22 cellular contexts compared by ENCODE assay signal in genomic region chr1:84155517-84155916, GRCh38. TPM values are rescaled to one million over a fixed set of nuclear protein-coding genes. Genes with fewer than 3 reads are reported as not detected.
A peak's percentile ranks its signal among the peaks of the same experiment; 100 is the strongest.
DNase-seq lines count a peak whose midpoint lies in the region; ATAC-seq, FAIRE-seq and TF ChIP-seq lines count a peak whose summit lies in the region.
"Had no signal": no experiment of that assay in that cellular context is flagged by ENCODE, and none has a peak within 500 bp of the region (broad histone marks: within the 10 kb centered on the region; RNA-seq: fewer than 3 reads in every experiment).

No MANE protein-coding gene starts in this region.

- H3K27me3 ChIP-seq in SK-N-SH (ENCODE audit: insufficient read depth) = no peaks in the 10 kb centered on the region
- no peaks in the 10 kb centered on the region for H3K27me3 ChIP-seq in CD4-positive, alpha-beta T cell (ENCODE audit: control insufficient read depth, insufficient read depth, low read length)
- H3K27me3 ChIP-seq in PC-3 (ENCODE audit: low read length) = no peaks in the 10 kb centered on the region
- no peaks in the 10 kb centered on the region for H3K27me3 ChIP-seq in endothelial cell of umbilical vein (ENCODE audit: control insufficient read depth in 2 of 2, insufficient read depth in 2 of 2, low read length in 2 of 2)
- H3K27me3 ChIP-seq: heart right ventricle, neutrophil, upper lobe of left lung had no signal

- BruUV-seq in PC-3 (replicated peaks; lab: Mats Ljungman, UMichigan) = no TSS peak
- BruUV-seq in endothelial cell of umbilical vein (replicated peaks; lab: Mats Ljungman, UMichigan) = no TSS peak

- H3K79me2 ChIP-seq in SK-N-SH (ENCODE audit: insufficient read depth) = no peaks in the 10 kb centered on the region; the same call in 1 of the 2 replicates
- no peaks in the 10 kb centered on the region for H3K79me2 ChIP-seq in PC-3 (ENCODE audit: low read length)
- peaks cover 85% of the 10 kb centered on the region for H3K79me2 ChIP-seq in endothelial cell of umbilical vein (ENCODE audit: control insufficient read depth, insufficient read depth, low read length)

- H4K20me1 ChIP-seq in SK-N-SH (ENCODE audit: insufficient read depth) (no peaks in the 10 kb centered on the region), PC-3 (ENCODE audit: low read length) (no peaks in the 10 kb centered on the region), endothelial cell of umbilical vein (replicated peaks; ENCODE audit: control insufficient read depth, extremely low read depth, insufficient read depth, low read length) (peaks cover 2% of the 10 kb centered on the region)

- DNase-seq in SK-N-SH (no peak), PC-3 (no peak), endothelial cell of umbilical vein (ENCODE audit: low read depth, low spot score) (no peak), omental fat pad (ENCODE audit: low spot score) (no peak), DMS 273 treated with DMSO at 0.1 percent for 48 hours (lab: John Stamatoyannopoulos, UW) (no peak), CD14-positive monocyte (ENCODE audit: low spot score) (no peak)
- DNase-seq in CD4-positive, alpha-beta T cell = no peak
- DNase-seq: activated CD4-positive, alpha-beta T cell treated with anti-CD3 and anti-CD28 coated beads, Interleukin-2, amount 10 ng/mL, durations not matched to agents 7 days and 5 days; heart right ventricle; left ventricle myocardium superior; NCI-H2081 treated with DMSO at 0.1 percent for 48 hours; RPMI8226; stimulated activated CD4-positive, alpha-beta T cell treated with anti-CD3 and anti-CD28 coated beads, Interleukin-2, amount 100 ng/mL, for 48 hours; upper lobe of left lung had no signal

- no peaks in the 10 kb centered on the region for H3K36me3 ChIP-seq in SK-N-SH (replicated peaks in 1 of 2; ENCODE audit: control insufficient read depth in 1 of 2, insufficient read depth in 2 of 2, low read length in 1 of 2)
- no peaks in the 10 kb centered on the region for H3K36me3 ChIP-seq in PC-3 (ENCODE audit: low read depth, low read length)
- H3K36me3 ChIP-seq in endothelial cell of umbilical vein (ENCODE audit: control insufficient read depth in 2 of 2, extremely low read depth in 1 of 2, insufficient read depth in 2 of 2, low read length in 2 of 2) = peaks cover 0 to 2% of the 10 kb centered on the region in 2 experiments
- H3K36me3 ChIP-seq: heart right ventricle, neutrophil, upper lobe of left lung had no signal

- peaks cover 2% of the 10 kb centered on the region for H3K9me3 Mint-ChIP-seq in CD4-positive, alpha-beta T cell
- peaks cover 0 to 1% (median 0%) of the 10 kb centered on the region in 7 donors for H3K9me3 Mint-ChIP-seq in CD14-positive monocyte

- H3K36me3 Mint-ChIP-seq in CD4-positive, alpha-beta T cell (ENCODE audit: low read depth) = peaks cover 83% of the 10 kb centered on the region
- peaks cover 6 to 16% of the 10 kb centered on the region in 2 donors for H3K36me3 Mint-ChIP-seq in CD14-positive monocyte

- ATAC-seq in SK-N-SH treated with all-trans-retinoic acid at 6 μM for 48 hours (no peak), PC-3 (no peak), omental fat pad (ENCODE audit: low FRiP score) (no peak)
- ATAC-seq in CD4-positive, alpha-beta T cell (ENCODE audit: poor library complexity) = no peak
- ATAC-seq: HepG2, left ventricle myocardium superior had no signal

- no peak for FAIRE-seq in endothelial cell of umbilical vein (lab: Jason Lieb, UNC)
- FAIRE-seq: bronchial epithelial cell, HepG2, TTC549 had no signal

- POLR2A ChIA-PET in SK-N-SH (lab: Yijun Ruan, JAX) = no interaction called here
- POLR2A ChIA-PET in CD4-positive, alpha-beta T cell (lab: Charles Lee) = interaction anchor here (4.6 kb wide), 1 partner anchor 11 kb away, joined by 29 read pairs; the partner anchor contains the start of gene PRKACB
- POLR2A ChIA-PET in PC-3 (lab: Charles Lee; ENCODE audit: unreplicated experiment) = no interaction called here
- POLR2A ChIA-PET in endothelial cell of umbilical vein (lab: Charles Lee) = no interaction called here

- H3F3A ChIP-seq in SK-N-SH (replicated peaks; ENCODE audit: insufficient read depth) (peaks cover 26% of the 10 kb centered on the region), PC-3 (ENCODE audit: low read length, unreplicated experiment) (no peaks in the 10 kb centered on the region)

- CTCF ChIA-PET in SK-N-SH (lab: Yijun Ruan, JAX) = no interaction called here
- CTCF ChIA-PET in CD4-positive, alpha-beta T cell (lab: Charles Lee) = interaction anchor here (1.2 to 1.7 kb wide), 2 partner anchors 10 kb away, joined by 3 to 4 read pairs; no protein-coding TSS in a partner anchor
- CTCF ChIA-PET in PC-3 (lab: Charles Lee) = no interaction called here
- CTCF ChIA-PET in endothelial cell of umbilical vein (lab: Charles Lee) = interaction anchor here (1.1 to 1.2 kb wide), 2 partner anchors 14 to 449 kb away, joined by 4 read pairs; no protein-coding TSS in a partner anchor

- H3K4me3 ChIP-seq in SK-N-SH (ENCODE audit: low read depth in 2 of 2, low read length in 1 of 2) (no peak overlapping the region), PC-3 (ENCODE audit: low read length) (no peak overlapping the region), endothelial cell of umbilical vein (replicated peaks in 1 of 3; ENCODE audit: insufficient read depth in 1 of 3, low read depth in 1 of 3, low read length in 3 of 3) (no peak overlapping the region)
- H3K4me3 ChIP-seq: heart right ventricle, smooth muscle cell, upper lobe of left lung had no signal

- H3K9me2 ChIP-seq in SK-N-SH (no peaks in the 10 kb centered on the region), PC-3 (replicated peaks; ENCODE audit: low read length) (no peaks in the 10 kb centered on the region)

- peak overlapping the region in 1 of 2 experiments; percentile 81; a peak in 2 of 4 replicates for H3K27ac ChIP-seq in SK-N-SH (ENCODE audit: low read depth in 2 of 2, low read length in 1 of 2)
- H3K27ac ChIP-seq in CD4-positive, alpha-beta T cell (ENCODE audit: low read depth, low read length) = no peak overlapping the region
- H3K27ac ChIP-seq in PC-3 (ENCODE audit: low read length) = peak overlapping the region; percentile 88
- peak overlapping the region; percentile 30 for H3K27ac ChIP-seq in endothelial cell of umbilical vein (ENCODE audit: insufficient read depth, low read depth, low read length)
- H3K27ac ChIP-seq: 22Rv1, heart right ventricle, neutrophil, upper lobe of left lung had no signal

- no peak for TF ChIP-seq POLR2A in endothelial cell of umbilical vein (IDR thresholded peaks at IDR 0.05; ENCODE audit: low read depth, low read length)

- H3K4me1 ChIP-seq in SK-N-SH (ENCODE audit: control insufficient read depth in 1 of 2, insufficient read depth in 2 of 2, low read depth in 1 of 2, low read length in 1 of 2) = peaks cover 0 to 7% of the 10 kb centered on the region in 2 experiments; a peak in 3 of 4 replicates
- peaks cover 16% of the 10 kb centered on the region for H3K4me1 ChIP-seq in PC-3 (ENCODE audit: insufficient read depth, low read length)
- H3K4me1 ChIP-seq in endothelial cell of umbilical vein (ENCODE audit: control insufficient read depth, extremely low read depth, insufficient read depth, low read length) = peaks cover 17% of the 10 kb centered on the region

- WGBS in SK-N-SH (ENCODE audit: low lambda C conversion rate) = 93% methylated on average over 3 of the region's 3 CpGs

- intact Hi-C loops in CD4-positive, alpha-beta T cell (cut with DNase I, micrococcal nuclease) = no loop called here
- intact Hi-C loops in PC-3 (cut with micrococcal nuclease) = no loop called here
- intact Hi-C loops in endothelial cell of umbilical vein (cut with micrococcal nuclease) = no loop called here
- intact Hi-C loops in CD14-positive monocyte (cut with micrococcal nuclease) = no loop called here

- H3K4me2 ChIP-seq in SK-N-SH = peak overlapping the region; percentile 32; the same call in 1 of the 2 replicates
- peak overlapping the region; percentile 44 for H3K4me2 ChIP-seq in PC-3 (ENCODE audit: low read length)
- H3K4me2 ChIP-seq in endothelial cell of umbilical vein (ENCODE audit: insufficient read depth, low read length) = no peak overlapping the region
- H3K4me2 ChIP-seq: smooth muscle cell had no signal

- TF ChIP-seq RAD21 in SK-N-SH (IDR thresholded peaks at IDR 0.05; ENCODE audit: low read length) = no peak

- H3K9me3 ChIP-seq in SK-N-SH (no peaks in the 10 kb centered on the region), PC-3 (ENCODE audit: low read length) (no peaks in the 10 kb centered on the region), endothelial cell of umbilical vein (replicated peaks; ENCODE audit: control insufficient read depth, insufficient read depth, low read length) (no peaks in the 10 kb centered on the region)
- H3K9me3 ChIP-seq in CD4-positive, alpha-beta T cell (ENCODE audit: control insufficient read depth, low read length) = no peaks in the 10 kb centered on the region
- H3K9me3 ChIP-seq: heart right ventricle, neutrophil, upper lobe of left lung had no signal

- TF ChIP-seq EP300 in SK-N-SH (IDR thresholded peaks at IDR 0.05; ENCODE audit: borderline replicate concordance in 1 of 2, low read depth in 1 of 2, low read length in 1 of 2) = no peak

- dilution Hi-C loops in endothelial cell of umbilical vein (cut with MboI; ENCODE audit: extremely low pct_ligation_motif_present, low sequenced_read_pairs) = no loop called here

- H3K9ac ChIP-seq in SK-N-SH = no peak overlapping the region
- H3K9ac ChIP-seq in PC-3 (ENCODE audit: low read length) = peak overlapping the region; percentile 59
- H3K9ac ChIP-seq in endothelial cell of umbilical vein (replicated peaks; ENCODE audit: extremely low read depth, insufficient read depth, low read length) = no peak overlapping the region

- peak overlapping the region; percentile 72 for H3K27ac Mint-ChIP-seq in CD4-positive, alpha-beta T cell
- H3K27ac Mint-ChIP-seq in CD14-positive monocyte = peak overlapping the region in 3 of 7 donors; percentile 19 to 61 (median 46)
- H3K27ac Mint-ChIP-seq: activated CD4-positive, alpha-beta T cell treated with anti-CD3 and anti-CD28 coated beads, Interleukin-2, amount 10 ng/mL, durations not matched to agents 7 days and 5 days had no signal

- H3K4me1 Mint-ChIP-seq in CD4-positive, alpha-beta T cell (ENCODE audit: low read depth) = peaks cover 98% of the 10 kb centered on the region
- peaks cover 37% of the 10 kb centered on the region for H3K4me1 Mint-ChIP-seq in CD14-positive monocyte

- H2AFZ ChIP-seq in SK-N-SH (ENCODE audit: low read depth) (no peak overlapping the region), PC-3 (ENCODE audit: low read length) (no peak overlapping the region), endothelial cell of umbilical vein (ENCODE audit: low read depth, low read length) (no peak overlapping the region)

- peak overlapping the region; percentile 45 for H3K4me3 Mint-ChIP-seq in CD4-positive, alpha-beta T cell
- no peak overlapping the region for H3K4me3 Mint-ChIP-seq in CD14-positive monocyte
- H3K4me3 Mint-ChIP-seq: activated CD4-positive, alpha-beta T cell treated with anti-CD3 and anti-CD28 coated beads, Interleukin-2, amount 10 ng/mL, durations not matched to agents 7 days and 5 days; B cell had no signal

- TF ChIP-seq CTCF in SK-N-SH (IDR thresholded peaks at IDR 0.05) = no peak
- TF ChIP-seq CTCF in CD4-positive, alpha-beta T cell (IDR thresholded peaks at IDR 0.05) = no peak
- TF ChIP-seq CTCF in PC-3 (conservative IDR thresholded peaks at IDR 0.05; ENCODE audit: low read depth, low read length) = no peak
- TF ChIP-seq CTCF in endothelial cell of umbilical vein (IDR thresholded peaks at IDR 0.05; ENCODE audit: extremely low read depth in 1 of 2, insufficient read depth in 1 of 2, low read depth in 1 of 2, low read length in 2 of 2) = no peak
- no peak for TF ChIP-seq CTCF in omental fat pad (IDR thresholded peaks at IDR 0.05)
- no peak for TF ChIP-seq CTCF in CD14-positive monocyte (IDR thresholded peaks at IDR 0.05)

- H3K27me3 Mint-ChIP-seq in CD4-positive, alpha-beta T cell = no peaks in the 10 kb centered on the region
- H3K27me3 Mint-ChIP-seq in CD14-positive monocyte (ENCODE audit: low read depth in 3 of 3) = peaks cover 0 to 1% (median 0%) of the 10 kb centered on the region in 3 donors
- H3K27me3 Mint-ChIP-seq: activated CD4-positive, alpha-beta T cell treated with anti-CD3 and anti-CD28 coated beads, Interleukin-2, amount 10 ng/mL, durations not matched to agents 7 days and 5 days; B cell had no signal

- no peaks in the 10 kb centered on the region for H3K9me1 ChIP-seq in endothelial cell of umbilical vein (replicated peaks; ENCODE audit: control insufficient read depth, extremely low read depth, insufficient read depth, low read length)

RNA-seq across cellular contexts. Expression of gene PRKACB, which starts 11.4 kb away (rescaled TPM):
- polyA plus RNA-seq in SK-N-SH (2012; rRNA removed) (7.5 and 9.9 TPM in 2 replicates), endothelial cell of umbilical vein (13.3 and 19.1 TPM in 2 replicates), CD14-positive monocyte (10 to 100 TPM; 13.8 to 14.5 TPM)
- 15.7 and 18.0 TPM in 2 replicates for polyA plus RNA-seq in SK-N-SH (2012; cell fraction: cytosol; rRNA removed)
- polyA plus RNA-seq in SK-N-SH (2012; cell fraction: nucleus; rRNA removed) = 3.7 and 11.3 TPM in 2 replicates
- total RNA-seq in CD4-positive, alpha-beta T cell = 10 to 100 TPM; 49.7 to 52.4 TPM
- total RNA-seq in PC-3 (2014; rRNA removed) (7.8 and 8.3 TPM in 2 replicates), endothelial cell of umbilical vein (72.6 and 77.5 TPM in 2 replicates), omental fat pad (10 to 100 TPM; 18.7 to 23.5 (median 21.2) TPM)
- polyA plus RNA-seq in endothelial cell of umbilical vein (2011; cell fraction: cytosol; rRNA removed) = 22.6 and 24.2 TPM in 2 replicates
- 24.1 and 31.9 TPM in 2 replicates for polyA plus RNA-seq in endothelial cell of umbilical vein (2011; cell fraction: nucleus; rRNA removed)
- polyA plus RNA-seq in endothelial cell of umbilical vein (2012) = 38.5 and 69.3 TPM in 2 replicates
- polyA minus RNA-seq in endothelial cell of umbilical vein = 43.3 and 49.7 TPM in 2 replicates
- polyA minus RNA-seq in endothelial cell of umbilical vein (2011; cell fraction: cytosol; rRNA and poly(A)+ RNA removed) = 12.3 TPM
- polyA minus RNA-seq in endothelial cell of umbilical vein (2011; cell fraction: nucleus; rRNA and poly(A)+ RNA removed) = 62.5 and 77.8 TPM in 2 replicates

Comparison
In these comparisons a context has a peak if more than half of its experiments do, and no peak if none do; other contexts are left out.
1. CTCF ChIA-PET loops: an anchor here in CD4-positive, alpha-beta T cell (1.2 to 1.7 kb wide) and endothelial cell of umbilical vein (1.1 to 1.2 kb wide); none called in SK-N-SH and PC-3.